ENCODE assay signal across 1 cellular context in the genomic region with DNA sequence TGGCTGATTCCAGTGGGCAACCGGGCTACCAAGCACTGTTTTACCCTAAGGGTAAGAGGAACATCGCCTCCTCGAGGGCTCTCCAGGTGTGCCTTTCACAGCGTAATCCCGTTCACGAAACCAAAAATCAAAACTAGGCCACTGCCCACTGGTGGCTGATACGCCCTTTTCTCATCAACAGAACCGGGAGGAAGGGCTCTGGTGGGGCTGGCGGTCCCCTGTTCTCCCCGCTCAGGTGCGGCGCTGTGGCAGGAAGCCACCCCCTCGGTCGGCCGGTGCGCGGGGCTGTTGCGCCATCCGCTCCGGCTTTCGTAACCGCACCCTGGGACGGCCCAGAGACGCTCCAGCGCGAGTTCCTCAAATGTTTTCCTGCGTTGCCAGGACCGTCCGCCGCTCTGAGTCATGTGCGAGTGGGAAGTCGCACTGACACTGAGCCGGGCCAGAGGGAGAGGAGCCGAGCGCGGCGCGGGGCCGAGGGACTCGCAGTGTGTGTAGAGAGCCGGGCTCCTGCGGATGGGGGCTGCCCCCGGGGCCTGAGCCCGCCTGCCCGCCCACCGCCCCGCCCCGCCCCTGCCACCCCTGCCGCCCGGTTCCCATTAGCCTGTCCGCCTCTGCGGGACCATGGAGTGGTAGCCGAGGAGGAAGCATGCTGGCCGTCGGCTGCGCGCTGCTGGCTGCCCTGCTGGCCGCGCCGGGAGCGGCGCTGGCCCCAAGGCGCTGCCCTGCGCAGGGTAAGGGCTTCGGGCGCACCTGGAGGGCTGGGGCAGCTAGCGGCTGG.
A peak's percentile ranks its signal among the peaks of the same experiment; 100 is the strongest.
TF ChIP-seq lines count a peak whose summit lies in the region.

A gene (plus strand): TSS at position 360 of the 778 bp plus-strand sequence. CDS start 287 bp downstream, at position 647.

TF ChIP-seq in K562, 482 proteins besides CTCF, POLR2A, EP300 and RAD21 (continued from another document and continues in another):
- TF ChIP-seq ZNF354B (CRISPR knock-in tag; IDR thresholded peaks at IDR 0.05) (no peak), KLF1 (tag; IDR thresholded peaks at IDR 0.05) (no peak), EHMT2 (IDR thresholded peaks at IDR 0.05) (no peak), L3MBTL2 (IDR thresholded peaks at IDR 0.05) (peak; percentile 63; the same call in 1 of the 2 replicates), SNRNP70 (optimal IDR thresholded peaks at IDR 0.05; ENCODE audit: low read depth, low read length) (no peak), KAT7 (CRISPR knock-in tag; IDR thresholded peaks at IDR 0.05; ENCODE audit: borderline replicate concordance) (no peak), YBX1 (IDR thresholded peaks at IDR 0.05) (no peak), ZNF696 (CRISPR knock-in tag; conservative IDR thresholded peaks at IDR 0.05) (no peak), EGR1 (conservative IDR thresholded peaks at IDR 0.05) (0 out of 2 replicates have a peak, but pooled peaks have one; percentile 19), RCOR1 (IDR thresholded peaks at IDR 0.05; ENCODE audit: borderline replicate concordance in 1 of 2, low read depth in 2 of 2, low read length in 2 of 2) (peak in 1 of 2 experiments; percentile 20; a peak in 1 of 4 replicates), KLF16 (IDR thresholded peaks at IDR 0.05) (no peak), SIN3B (IDR thresholded peaks at IDR 0.05; ENCODE audit: low read depth) (no peak), ZNF75A (CRISPR knock-in tag; IDR thresholded peaks at IDR 0.05) (no peak), BRD4 (IDR thresholded peaks at IDR 0.05) (no peak), ESRRA (IDR thresholded peaks at IDR 0.05; ENCODE audit: borderline replicate concordance, low read depth) (peak; percentile 79; the same call in 1 of the 2 replicates), MED1 (CRISPR knock-in tag; IDR thresholded peaks at IDR 0.05; ENCODE audit: borderline replicate concordance) (no peak), TCF3 (CRISPR knock-in tag; IDR thresholded peaks at IDR 0.05) (no peak), PHF8 (IDR thresholded peaks at IDR 0.05; ENCODE audit: borderline replicate concordance, low read length) (peak; percentile 14; the same call in 1 of the 2 replicates), MAZ (CRISPR knock-in tag; conservative IDR thresholded peaks at IDR 0.05 in 1 of 2, IDR thresholded peaks at IDR 0.05 in 1 of 2) (peak in 1 of 2 experiments; percentile 61; a peak in 3 of 4 replicates), PML (IDR thresholded peaks at IDR 0.05; ENCODE audit: low read length) (no peak), CREM (IDR thresholded peaks at IDR 0.05; ENCODE audit: low read depth) (peak; percentile 51), NFRKB (IDR thresholded peaks at IDR 0.05; ENCODE audit: low read depth) (no peak), ZEB2 (IDR thresholded peaks at IDR 0.05) (peak; percentile 72), GABPB1 (CRISPR knock-in tag; IDR thresholded peaks at IDR 0.05) (peak; percentile 31; the same call in 1 of the 2 replicates), RFX1 (IDR thresholded peaks at IDR 0.05) (peak; percentile 52), CTBP1 (IDR thresholded peaks at IDR 0.05; ENCODE audit: borderline replicate concordance) (peak; percentile 91), ATF1 (CRISPR knock-in tag; IDR thresholded peaks at IDR 0.05) (no peak), ATF1 (tag; IDR thresholded peaks at IDR 0.05) (peak; percentile 30; the same call in 1 of the 2 replicates), XRCC4 (IDR thresholded peaks at IDR 0.05; ENCODE audit: extremely low read depth, insufficient read depth, insufficient read length) (no peak), NR1H2 (CRISPR knock-in tag; IDR thresholded peaks at IDR 0.05) (no peak), HMG20A (CRISPR knock-in tag; conservative IDR thresholded peaks at IDR 0.05) (no peak), FOSL1 (tag; conservative IDR thresholded peaks at IDR 0.05) (peak; percentile 86), SIX5 (IDR thresholded peaks at IDR 0.05; ENCODE audit: borderline replicate concordance in 1 of 2, insufficient read depth in 1 of 2, low read depth in 1 of 2, low read length in 2 of 2) (no peak), NR3C1 (CRISPR knock-in tag; IDR thresholded peaks at IDR 0.05) (no peak), PPARD (CRISPR knock-in tag; IDR thresholded peaks at IDR 0.05) (no peak), POLR2G (IDR thresholded peaks at IDR 0.05; ENCODE audit: low read depth, low read length) (0 out of 2 replicates have a peak, but pooled peaks have one; percentile 41), ZFP36 (IDR thresholded peaks at IDR 0.05; ENCODE audit: low read depth, low read length, partially characterized antibody) (peak; percentile 13), ARNT (IDR thresholded peaks at IDR 0.05) (no peak), ELF1 (tag; IDR thresholded peaks at IDR 0.05) (no peak), ZNF253 (CRISPR knock-in tag; conservative IDR thresholded peaks at IDR 0.05) (no peak), RBM34 (IDR thresholded peaks at IDR 0.05; ENCODE audit: borderline replicate concordance, insufficient read depth, low read length) (no peak)
- TF ChIP-seq, protein P1, sequence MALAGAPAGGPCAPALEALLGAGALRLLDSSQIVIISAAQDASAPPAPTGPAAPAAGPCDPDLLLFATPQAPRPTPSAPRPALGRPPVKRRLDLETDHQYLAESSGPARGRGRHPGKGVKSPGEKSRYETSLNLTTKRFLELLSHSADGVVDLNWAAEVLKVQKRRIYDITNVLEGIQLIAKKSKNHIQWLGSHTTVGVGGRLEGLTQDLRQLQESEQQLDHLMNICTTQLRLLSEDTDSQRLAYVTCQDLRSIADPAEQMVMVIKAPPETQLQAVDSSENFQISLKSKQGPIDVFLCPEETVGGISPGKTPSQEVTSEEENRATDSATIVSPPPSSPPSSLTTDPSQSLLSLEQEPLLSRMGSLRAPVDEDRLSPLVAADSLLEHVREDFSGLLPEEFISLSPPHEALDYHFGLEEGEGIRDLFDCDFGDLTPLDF (CRISPR knock-in tag; IDR thresholded peaks at IDR 0.05): no peak
- TF ChIP-seq, protein P2, sequence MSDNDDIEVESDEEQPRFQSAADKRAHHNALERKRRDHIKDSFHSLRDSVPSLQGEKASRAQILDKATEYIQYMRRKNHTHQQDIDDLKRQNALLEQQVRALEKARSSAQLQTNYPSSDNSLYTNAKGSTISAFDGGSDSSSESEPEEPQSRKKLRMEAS (CRISPR knock-in tag; IDR thresholded peaks at IDR 0.05): peak; percentile 30
- TF ChIP-seq, protein P3, sequence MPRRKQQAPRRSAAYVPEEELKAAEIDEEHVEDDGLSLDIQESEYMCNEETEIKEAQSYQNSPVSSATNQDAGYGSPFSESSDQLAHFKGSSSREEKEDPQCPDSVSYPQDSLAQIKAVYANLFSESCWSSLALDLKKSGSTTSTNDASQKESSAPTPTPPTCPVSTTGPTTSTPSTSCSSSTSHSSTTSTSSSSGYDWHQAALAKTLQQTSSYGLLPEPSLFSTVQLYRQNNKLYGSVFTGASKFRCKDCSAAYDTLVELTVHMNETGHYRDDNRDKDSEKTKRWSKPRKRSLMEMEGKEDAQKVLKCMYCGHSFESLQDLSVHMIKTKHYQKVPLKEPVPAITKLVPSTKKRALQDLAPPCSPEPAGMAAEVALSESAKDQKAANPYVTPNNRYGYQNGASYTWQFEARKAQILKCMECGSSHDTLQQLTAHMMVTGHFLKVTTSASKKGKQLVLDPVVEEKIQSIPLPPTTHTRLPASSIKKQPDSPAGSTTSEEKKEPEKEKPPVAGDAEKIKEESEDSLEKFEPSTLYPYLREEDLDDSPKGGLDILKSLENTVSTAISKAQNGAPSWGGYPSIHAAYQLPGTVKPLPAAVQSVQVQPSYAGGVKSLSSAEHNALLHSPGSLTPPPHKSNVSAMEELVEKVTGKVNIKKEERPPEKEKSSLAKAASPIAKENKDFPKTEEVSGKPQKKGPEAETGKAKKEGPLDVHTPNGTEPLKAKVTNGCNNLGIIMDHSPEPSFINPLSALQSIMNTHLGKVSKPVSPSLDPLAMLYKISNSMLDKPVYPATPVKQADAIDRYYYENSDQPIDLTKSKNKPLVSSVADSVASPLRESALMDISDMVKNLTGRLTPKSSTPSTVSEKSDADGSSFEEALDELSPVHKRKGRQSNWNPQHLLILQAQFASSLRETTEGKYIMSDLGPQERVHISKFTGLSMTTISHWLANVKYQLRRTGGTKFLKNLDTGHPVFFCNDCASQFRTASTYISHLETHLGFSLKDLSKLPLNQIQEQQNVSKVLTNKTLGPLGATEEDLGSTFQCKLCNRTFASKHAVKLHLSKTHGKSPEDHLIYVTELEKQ (CRISPR knock-in tag; IDR thresholded peaks at IDR 0.05): no peak
- TF ChIP-seq, protein P4, sequence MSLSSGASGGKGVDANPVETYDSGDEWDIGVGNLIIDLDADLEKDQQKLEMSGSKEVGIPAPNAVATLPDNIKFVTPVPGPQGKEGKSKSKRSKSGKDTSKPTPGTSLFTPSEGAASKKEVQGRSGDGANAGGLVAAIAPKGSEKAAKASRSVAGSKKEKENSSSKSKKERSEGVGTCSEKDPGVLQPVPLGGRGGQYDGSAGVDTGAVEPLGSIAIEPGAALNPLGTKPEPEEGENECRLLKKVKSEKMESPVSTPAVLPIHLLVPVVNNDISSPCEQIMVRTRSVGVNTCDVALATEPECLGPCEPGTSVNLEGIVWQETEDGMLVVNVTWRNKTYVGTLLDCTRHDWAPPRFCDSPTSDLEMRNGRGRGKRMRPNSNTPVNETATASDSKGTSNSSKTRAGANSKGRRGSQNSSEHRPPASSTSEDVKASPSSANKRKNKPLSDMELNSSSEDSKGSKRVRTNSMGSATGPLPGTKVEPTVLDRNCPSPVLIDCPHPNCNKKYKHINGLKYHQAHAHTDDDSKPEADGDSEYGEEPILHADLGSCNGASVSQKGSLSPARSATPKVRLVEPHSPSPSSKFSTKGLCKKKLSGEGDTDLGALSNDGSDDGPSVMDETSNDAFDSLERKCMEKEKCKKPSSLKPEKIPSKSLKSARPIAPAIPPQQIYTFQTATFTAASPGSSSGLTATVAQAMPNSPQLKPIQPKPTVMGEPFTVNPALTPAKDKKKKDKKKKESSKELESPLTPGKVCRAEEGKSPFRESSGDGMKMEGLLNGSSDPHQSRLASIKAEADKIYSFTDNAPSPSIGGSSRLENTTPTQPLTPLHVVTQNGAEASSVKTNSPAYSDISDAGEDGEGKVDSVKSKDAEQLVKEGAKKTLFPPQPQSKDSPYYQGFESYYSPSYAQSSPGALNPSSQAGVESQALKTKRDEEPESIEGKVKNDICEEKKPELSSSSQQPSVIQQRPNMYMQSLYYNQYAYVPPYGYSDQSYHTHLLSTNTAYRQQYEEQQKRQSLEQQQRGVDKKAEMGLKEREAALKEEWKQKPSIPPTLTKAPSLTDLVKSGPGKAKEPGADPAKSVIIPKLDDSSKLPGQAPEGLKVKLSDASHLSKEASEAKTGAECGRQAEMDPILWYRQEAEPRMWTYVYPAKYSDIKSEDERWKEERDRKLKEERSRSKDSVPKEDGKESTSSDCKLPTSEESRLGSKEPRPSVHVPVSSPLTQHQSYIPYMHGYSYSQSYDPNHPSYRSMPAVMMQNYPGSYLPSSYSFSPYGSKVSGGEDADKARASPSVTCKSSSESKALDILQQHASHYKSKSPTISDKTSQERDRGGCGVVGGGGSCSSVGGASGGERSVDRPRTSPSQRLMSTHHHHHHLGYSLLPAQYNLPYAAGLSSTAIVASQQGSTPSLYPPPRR (CRISPR knock-in tag; IDR thresholded peaks at IDR 0.05; ENCODE audit: borderline replicate concordance): no peak
- TF ChIP-seq, protein P5, sequence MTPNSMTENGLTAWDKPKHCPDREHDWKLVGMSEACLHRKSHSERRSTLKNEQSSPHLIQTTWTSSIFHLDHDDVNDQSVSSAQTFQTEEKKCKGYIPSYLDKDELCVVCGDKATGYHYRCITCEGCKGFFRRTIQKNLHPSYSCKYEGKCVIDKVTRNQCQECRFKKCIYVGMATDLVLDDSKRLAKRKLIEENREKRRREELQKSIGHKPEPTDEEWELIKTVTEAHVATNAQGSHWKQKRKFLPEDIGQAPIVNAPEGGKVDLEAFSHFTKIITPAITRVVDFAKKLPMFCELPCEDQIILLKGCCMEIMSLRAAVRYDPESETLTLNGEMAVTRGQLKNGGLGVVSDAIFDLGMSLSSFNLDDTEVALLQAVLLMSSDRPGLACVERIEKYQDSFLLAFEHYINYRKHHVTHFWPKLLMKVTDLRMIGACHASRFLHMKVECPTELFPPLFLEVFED (CRISPR knock-in tag; conservative IDR thresholded peaks at IDR 0.05): no peak
- TF ChIP-seq, protein P6, sequence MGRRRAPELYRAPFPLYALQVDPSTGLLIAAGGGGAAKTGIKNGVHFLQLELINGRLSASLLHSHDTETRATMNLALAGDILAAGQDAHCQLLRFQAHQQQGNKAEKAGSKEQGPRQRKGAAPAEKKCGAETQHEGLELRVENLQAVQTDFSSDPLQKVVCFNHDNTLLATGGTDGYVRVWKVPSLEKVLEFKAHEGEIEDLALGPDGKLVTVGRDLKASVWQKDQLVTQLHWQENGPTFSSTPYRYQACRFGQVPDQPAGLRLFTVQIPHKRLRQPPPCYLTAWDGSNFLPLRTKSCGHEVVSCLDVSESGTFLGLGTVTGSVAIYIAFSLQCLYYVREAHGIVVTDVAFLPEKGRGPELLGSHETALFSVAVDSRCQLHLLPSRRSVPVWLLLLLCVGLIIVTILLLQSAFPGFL (CRISPR knock-in tag; IDR thresholded peaks at IDR 0.05): no peak
- TF ChIP-seq, protein P7, sequence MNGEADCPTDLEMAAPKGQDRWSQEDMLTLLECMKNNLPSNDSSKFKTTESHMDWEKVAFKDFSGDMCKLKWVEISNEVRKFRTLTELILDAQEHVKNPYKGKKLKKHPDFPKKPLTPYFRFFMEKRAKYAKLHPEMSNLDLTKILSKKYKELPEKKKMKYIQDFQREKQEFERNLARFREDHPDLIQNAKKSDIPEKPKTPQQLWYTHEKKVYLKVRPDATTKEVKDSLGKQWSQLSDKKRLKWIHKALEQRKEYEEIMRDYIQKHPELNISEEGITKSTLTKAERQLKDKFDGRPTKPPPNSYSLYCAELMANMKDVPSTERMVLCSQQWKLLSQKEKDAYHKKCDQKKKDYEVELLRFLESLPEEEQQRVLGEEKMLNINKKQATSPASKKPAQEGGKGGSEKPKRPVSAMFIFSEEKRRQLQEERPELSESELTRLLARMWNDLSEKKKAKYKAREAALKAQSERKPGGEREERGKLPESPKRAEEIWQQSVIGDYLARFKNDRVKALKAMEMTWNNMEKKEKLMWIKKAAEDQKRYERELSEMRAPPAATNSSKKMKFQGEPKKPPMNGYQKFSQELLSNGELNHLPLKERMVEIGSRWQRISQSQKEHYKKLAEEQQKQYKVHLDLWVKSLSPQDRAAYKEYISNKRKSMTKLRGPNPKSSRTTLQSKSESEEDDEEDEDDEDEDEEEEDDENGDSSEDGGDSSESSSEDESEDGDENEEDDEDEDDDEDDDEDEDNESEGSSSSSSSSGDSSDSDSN (IDR thresholded peaks at IDR 0.05; ENCODE audit: borderline replicate concordance in 1 of 2, low read depth in 2 of 2, low read length in 2 of 2): peak; percentile 81 to 91; a peak in 2 of 4 replicates
- TF ChIP-seq, protein P8, sequence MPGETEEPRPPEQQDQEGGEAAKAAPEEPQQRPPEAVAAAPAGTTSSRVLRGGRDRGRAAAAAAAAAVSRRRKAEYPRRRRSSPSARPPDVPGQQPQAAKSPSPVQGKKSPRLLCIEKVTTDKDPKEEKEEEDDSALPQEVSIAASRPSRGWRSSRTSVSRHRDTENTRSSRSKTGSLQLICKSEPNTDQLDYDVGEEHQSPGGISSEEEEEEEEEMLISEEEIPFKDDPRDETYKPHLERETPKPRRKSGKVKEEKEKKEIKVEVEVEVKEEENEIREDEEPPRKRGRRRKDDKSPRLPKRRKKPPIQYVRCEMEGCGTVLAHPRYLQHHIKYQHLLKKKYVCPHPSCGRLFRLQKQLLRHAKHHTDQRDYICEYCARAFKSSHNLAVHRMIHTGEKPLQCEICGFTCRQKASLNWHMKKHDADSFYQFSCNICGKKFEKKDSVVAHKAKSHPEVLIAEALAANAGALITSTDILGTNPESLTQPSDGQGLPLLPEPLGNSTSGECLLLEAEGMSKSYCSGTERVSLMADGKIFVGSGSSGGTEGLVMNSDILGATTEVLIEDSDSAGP (CRISPR knock-in tag; IDR thresholded peaks at IDR 0.05): no peak
